Comparison of ENCODE assay signal across 10 cellular contexts in genomic region chr17:77571562-77571981, GRCh38.
DNase-seq lines count a peak whose midpoint lies in the region; ATAC-seq and TF ChIP-seq lines count a peak whose summit lies in the region.
"Had no signal": no experiment of that assay in that cellular context is flagged by ENCODE, and none has a peak within 500 bp of the region (broad histone marks: within the 10 kb centered on the region; RNA-seq: fewer than 3 reads in every experiment).

No MANE protein-coding gene starts in this region.

- peaks cover 12 to 20% (median 20%) of the 10 kb centered on the region in 4 donors for H3K4me1 ChIP-seq in esophagus muscularis mucosa

- H3K4me3 Mint-ChIP-seq in osteocyte (ENCODE audit: unreplicated experiment), result no peak overlapping the region

- no peaks in the 10 kb centered on the region for H3K9me3 Mint-ChIP-seq in osteocyte (ENCODE audit: unreplicated experiment)
- H3K9me3 Mint-ChIP-seq: T-helper 1 cell treated with Interleukin-12 subunit alpha and Interleukin-12 subunit beta and Interleukin-4 antibody, amounts not matched to agents 30 μg/mL and 1 μg/mL, for 36 hours had no signal

- H3K27ac Mint-ChIP-seq in osteocyte (ENCODE audit: unreplicated experiment), result no peak overlapping the region
- H3K27ac Mint-ChIP-seq: T-helper 1 cell treated with Interleukin-12 subunit alpha and Interleukin-12 subunit beta and Interleukin-4 antibody, amounts not matched to agents 30 μg/mL and 1 μg/mL, for 36 hours had no signal

- H3K4me3 ChIP-seq in esophagus muscularis mucosa, result peak overlapping the region; percentile 36 to 50 (median 42)
- H3K4me3 ChIP-seq: lung had no signal

- TF ChIP-seq CTCF in esophagus muscularis mucosa (IDR thresholded peaks at IDR 0.05), result no peak
- no peak for TF ChIP-seq CTCF in osteocyte (IDR thresholded peaks at IDR 0.05)

- DNase-seq in DMS79 (lab: John Stamatoyannopoulos, UW), result peak; percentile 60
- DNase-seq in OCI-M1 (lab: John Stamatoyannopoulos, UW), result peak; percentile 96
- DNase-seq in esophagus muscularis mucosa (ENCODE audit: extremely low spot score), result no peak
- peak; percentile 28 for DNase-seq in occipital lobe (lab: John Stamatoyannopoulos, UW)
- DNase-seq in osteocyte (ENCODE audit: extremely low spot score, unreplicated experiment), result no peak

- intact Hi-C loops in esophagus muscularis mucosa (cut with DNase I), result no loop called here

- 7% methylated on average over 14 of the region's 14 CpGs for WGBS in esophagus muscularis mucosa

- H3K36me3 ChIP-seq in esophagus muscularis mucosa, result no peaks in the 10 kb centered on the region

- H3K36me3 Mint-ChIP-seq in osteocyte (ENCODE audit: unreplicated experiment), result no peaks in the 10 kb centered on the region

- peaks cover 4% of the 10 kb centered on the region for H3K4me1 Mint-ChIP-seq in osteocyte (ENCODE audit: unreplicated experiment)

- H3K9me3 ChIP-seq in esophagus muscularis mucosa, result no peaks in the 10 kb centered on the region

- H3K27me3 Mint-ChIP-seq in osteocyte (ENCODE audit: unreplicated experiment), result peaks cover 66% of the 10 kb centered on the region

- no peak for TF ChIP-seq POLR2A in esophagus muscularis mucosa (IDR thresholded peaks at IDR 0.05; ENCODE audit: low read depth)

- ATAC-seq in GM18520 (IDR thresholded peaks at IDR 0.05; ENCODE audit: unreplicated experiment), result no peak
- no peak for ATAC-seq in HG03139 (IDR thresholded peaks at IDR 0.05; ENCODE audit: unreplicated experiment)
- ATAC-seq in HG03045 (IDR thresholded peaks at IDR 0.05; ENCODE audit: unreplicated experiment), result no peak

- no peak overlapping the region for H3K27ac ChIP-seq in esophagus muscularis mucosa (replicated peaks in 1 of 4)

- peaks cover 0 to 8% (median 0%) of the 10 kb centered on the region in 4 donors for H3K27me3 ChIP-seq in esophagus muscularis mucosa

- no peak for TF ChIP-seq EP300 in esophagus muscularis mucosa (IDR thresholded peaks at IDR 0.05)

Comparison
In these comparisons a context has a peak if more than half of its experiments do, and no peak if none do; other contexts are left out.
1. DNase-seq: peak in DMS79 (single experiment), OCI-M1 (single experiment) and occipital lobe (single experiment); none in esophagus muscularis mucosa (single experiment) and osteocyte (single experiment).